16 cellular contexts compared by ENCODE assay signal in the genomic region with DNA sequence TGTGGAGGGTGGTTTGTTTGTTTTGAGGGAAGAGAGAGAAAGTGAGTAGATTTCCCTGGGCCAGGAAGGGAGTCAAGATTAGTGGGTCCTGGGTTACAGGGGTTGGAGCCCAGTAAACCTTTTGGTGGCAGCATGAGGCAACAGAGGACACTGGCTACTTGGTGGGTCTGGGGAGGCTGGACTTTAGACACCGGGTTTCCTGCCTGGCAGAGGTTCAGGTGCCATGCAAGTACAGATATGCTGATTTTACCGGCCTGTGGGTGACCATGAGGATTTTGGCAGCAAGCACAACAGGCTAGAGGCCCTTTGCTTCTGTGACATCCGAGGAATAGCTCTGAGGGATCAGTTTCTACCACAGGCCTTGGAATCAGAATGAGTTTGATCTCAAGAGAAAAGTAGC.
"Had no signal": no experiment of that assay in that cellular context is flagged by ENCODE, and none has a peak within 500 bp of the region (broad histone marks: within the 10 kb centered on the region; RNA-seq: fewer than 3 reads in every experiment).

No MANE protein-coding gene starts in this region.

- DNase-seq: effector CD4-positive, alpha-beta T cell; endodermal cell; erythroblast; foreskin keratinocyte; kidney; left colon; psoas muscle; retina; stimulated activated CD4-positive, alpha-beta T cell treated with anti-CD3 and anti-CD28 coated beads, Interleukin-2, amount 100 ng/mL, for 24 hours; stimulated activated CD4-positive, alpha-beta T cell treated with anti-CD3 and anti-CD28 coated beads, Interleukin-4, amount 100 ng/mL, for 4 hours; stimulated activated naive CD4-positive, alpha-beta T cell; trophoblast cell had no signal

- ATAC-seq: foreskin keratinocyte; left colon; natural killer cell treated with Interleukin-12 subunit alpha and Interleukin-12 subunit beta and Interleukin-15 and Interleukin-18, amount 100 ng/mL, for 72 hours; psoas muscle; sciatic nerve had no signal

- H3K9me3 ChIP-seq: psoas muscle had no signal

- H3K27ac Mint-ChIP-seq: endodermal cell; mesothelial cell of epicardium; natural killer cell treated with Interleukin-12 subunit alpha and Interleukin-12 subunit beta and Interleukin-15 and Interleukin-18, amount 100 ng/mL, for 72 hours had no signal

- H3K27ac ChIP-seq: coronary artery, foreskin keratinocyte, psoas muscle had no signal

- H3K4me3 ChIP-seq: coronary artery, psoas muscle had no signal

- H3K4me3 Mint-ChIP-seq: endodermal cell; mesothelial cell of epicardium; natural killer cell treated with Interleukin-12 subunit alpha and Interleukin-12 subunit beta and Interleukin-15 and Interleukin-18, amount 100 ng/mL, for 72 hours had no signal

- H3K4me1 ChIP-seq: foreskin keratinocyte, psoas muscle had no signal

- H3K36me3 Mint-ChIP-seq: mesothelial cell of epicardium; natural killer cell treated with Interleukin-12 subunit alpha and Interleukin-12 subunit beta and Interleukin-15 and Interleukin-18, amount 100 ng/mL, for 72 hours had no signal

- H3K9me3 Mint-ChIP-seq: endodermal cell; mesothelial cell of epicardium; natural killer cell treated with Interleukin-12 subunit alpha and Interleukin-12 subunit beta and Interleukin-15 and Interleukin-18, amount 100 ng/mL, for 72 hours had no signal
